In genomic region chr22:41836551-41836950, GRCh38 we compare ENCODE assay signal across 20 cellular contexts. TPM values are rescaled to one million over a fixed set of nuclear protein-coding genes. Genes with fewer than 3 reads are reported as not detected.
DNase-seq lines count a peak whose midpoint lies in the region; ATAC-seq and TF ChIP-seq lines count a peak whose summit lies in the region.
"Had no signal": no experiment of that assay in that cellular context is flagged by ENCODE, and none has a peak within 500 bp of the region (broad histone marks: within the 10 kb centered on the region; RNA-seq: fewer than 3 reads in every experiment).

No MANE protein-coding gene starts in this region.

- H3K4ac ChIP-seq in trophoblast cell (ENCODE audit: low read depth, low read length), result peak overlapping the region; percentile 46

- H3K23ac ChIP-seq in trophoblast cell (ENCODE audit: low read length), result no peak overlapping the region

- H3K4me1 Mint-ChIP-seq in activated CD4-positive, alpha-beta T cell treated with anti-CD3 and anti-CD28 coated beads, Interleukin-2, amount 10 ng/mL, durations not matched to agents 24 days and 14 days, result peaks cover 64% of the 10 kb centered on the region

- ATAC-seq in GM19328 (IDR thresholded peaks at IDR 0.05; ENCODE audit: unreplicated experiment) (no peak), HG02623 (IDR thresholded peaks at IDR 0.05; ENCODE audit: unreplicated experiment) (no peak)
- ATAC-seq: A549, left colon had no signal

- H3K4me3 Mint-ChIP-seq in activated CD4-positive, alpha-beta T cell treated with anti-CD3 and anti-CD28 coated beads, Interleukin-2, amount 10 ng/mL, durations not matched to agents 24 days and 14 days, result peak overlapping the region; percentile 17

- no peaks in the 10 kb centered on the region for H3K9me3 ChIP-seq in trophoblast cell (ENCODE audit: insufficient read depth, low read depth, low read length)
- H3K9me3 ChIP-seq: A549, esophagus muscularis mucosa, SJSA1, upper lobe of left lung had no signal

- H3K27me3 ChIP-seq in trophoblast cell (ENCODE audit: insufficient read depth, low read length), result no peaks in the 10 kb centered on the region
- H3K27me3 ChIP-seq: esophagus muscularis mucosa, SJSA1, upper lobe of left lung had no signal

- no peak overlapping the region for H3K4me2 ChIP-seq in trophoblast cell (ENCODE audit: low read length)
- H3K4me2 ChIP-seq: A549 had no signal

- H2BK5ac ChIP-seq in trophoblast cell (ENCODE audit: low read depth, low read length, poor library complexity), result peak overlapping the region; percentile 11

- peaks cover 2% of the 10 kb centered on the region for H3K27me3 Mint-ChIP-seq in activated CD4-positive, alpha-beta T cell treated with anti-CD3 and anti-CD28 coated beads, Interleukin-2, amount 10 ng/mL, durations not matched to agents 24 days and 14 days

- H3K9me3 Mint-ChIP-seq in activated CD4-positive, alpha-beta T cell treated with anti-CD3 and anti-CD28 coated beads, Interleukin-2, amount 10 ng/mL, durations not matched to agents 24 days and 14 days, result peaks cover 8% of the 10 kb centered on the region

- H3K4me1 ChIP-seq in trophoblast cell (ENCODE audit: control insufficient read depth in 1 of 2, insufficient read depth in 2 of 2, low read length in 2 of 2), result peaks cover 5 to 15% of the 10 kb centered on the region in 2 experiments

- H2BK120ac ChIP-seq in trophoblast cell (ENCODE audit: insufficient read depth, low read length, poor library complexity), result no peak overlapping the region

- no peak for TF ChIP-seq EP300 in Ishikawa (IDR thresholded peaks at IDR 0.05; ENCODE audit: borderline replicate concordance)

- no peak for TF ChIP-seq RAD21 in Ishikawa (IDR thresholded peaks at IDR 0.05; ENCODE audit: low read depth)

- peaks cover 31% of the 10 kb centered on the region for H3K79me2 ChIP-seq in trophoblast cell (ENCODE audit: control insufficient read depth, insufficient read depth, low read length, poor library complexity)

- no peak overlapping the region for H3K14ac ChIP-seq in trophoblast cell (ENCODE audit: low read length)

- no peak overlapping the region for H3K18ac ChIP-seq in trophoblast cell (ENCODE audit: low read length)

- peak overlapping the region; percentile 8 for H3K9ac ChIP-seq in trophoblast cell (ENCODE audit: low read length)
- H3K9ac ChIP-seq: GM23248 had no signal

- no peak overlapping the region for H2BK12ac ChIP-seq in trophoblast cell (ENCODE audit: low read length)

- no peak overlapping the region for H2AK5ac ChIP-seq in trophoblast cell (ENCODE audit: low read length)

- peak overlapping the region; percentile 46 for H3K27ac Mint-ChIP-seq in activated CD4-positive, alpha-beta T cell treated with anti-CD3 and anti-CD28 coated beads, Interleukin-2, amount 10 ng/mL, durations not matched to agents 24 days and 14 days

- no peak for DNase-seq in activated CD4-positive, alpha-beta T cell treated with anti-CD3 and anti-CD28 coated beads, Interleukin-2, amount 10 ng/mL, durations not matched to agents 24 days and 14 days
- no peak for DNase-seq in activated CD4-positive, alpha-beta T cell treated with anti-CD3 and anti-CD28 coated beads for 1 hour
- no peak for DNase-seq in epithelial cell of prostate (ENCODE audit: low read depth, low spot score)
- no peak for DNase-seq in trophoblast cell
- no peak for DNase-seq in NCI-H146 treated with DMSO at 0.1 percent for 48 hours (lab: John Stamatoyannopoulos, UW; ENCODE audit: unreplicated experiment)
- DNase-seq: amygdala; cortex of kidney; GM23248; hippocampal formation; left colon; NCI-H1105 treated with DMSO at 0.1 percent for 48 hours; NCI-H2227 treated with DMSO at 0.1 percent for 48 hours; stimulated activated CD4-positive, alpha-beta T cell treated with anti-CD3 and anti-CD28 coated beads, Interleukin-1b, Interleukin-23, amount 100 ng/mL, for 48 hours; upper lobe of left lung had no signal

- H3K36me3 ChIP-seq in trophoblast cell (ENCODE audit: control insufficient read depth in 1 of 2, insufficient read depth in 2 of 2, low read length in 2 of 2), result peaks cover 9 to 22% of the 10 kb centered on the region in 2 experiments

- H4K91ac ChIP-seq in trophoblast cell (ENCODE audit: low read depth, low read length), result no peak overlapping the region

- H2AFZ ChIP-seq in trophoblast cell (ENCODE audit: insufficient read depth, low read length, poor library complexity), result no peak overlapping the region
- H2AFZ ChIP-seq: GM23248 had no signal

- H3K27ac ChIP-seq in epithelial cell of prostate, result peak overlapping the region; percentile 92
- H3K27ac ChIP-seq in trophoblast cell (ENCODE audit: low read depth, low read length), result no peak overlapping the region
- H3K27ac ChIP-seq: A549, esophagus muscularis mucosa, GM23248, SJSA1 had no signal

- peaks cover 74% of the 10 kb centered on the region for H3K36me3 Mint-ChIP-seq in activated CD4-positive, alpha-beta T cell treated with anti-CD3 and anti-CD28 coated beads, Interleukin-2, amount 10 ng/mL, durations not matched to agents 24 days and 14 days (ENCODE audit: low read depth)

- no CpG with 5 or more reads among the region's 2 CpGs for WGBS in trophoblast cell (ENCODE audit: extremely low coverage, insufficient coverage, insufficient read length)

- no peak overlapping the region for H4K12ac ChIP-seq in trophoblast cell (ENCODE audit: low read depth, low read length)

- H4K8ac ChIP-seq in trophoblast cell (ENCODE audit: low read depth, low read length), result no peak overlapping the region

- H3K79me1 ChIP-seq in trophoblast cell (ENCODE audit: low read length), result peaks cover 17% of the 10 kb centered on the region

- intact Hi-C loops in activated CD4-positive, alpha-beta T cell treated with anti-CD3 and anti-CD28 coated beads, Interleukin-2, amount 10 ng/mL, durations not matched to agents 24 days and 14 days (cut with micrococcal nuclease), result loop anchor here (10.0 kb wide), 1 partner anchor 238 kb away; the partner anchor contains the start of genes NAGA, PHETA2 and SMDT1

- H3K4me3 ChIP-seq in trophoblast cell (ENCODE audit: low read depth, low read length), result no peak overlapping the region
- H3K4me3 ChIP-seq: A549, esophagus muscularis mucosa, GM23248, SJSA1, upper lobe of left lung had no signal

TF ChIP-seq in Ishikawa, 13 proteins besides CTCF, POLR2A, EP300 and RAD21:
- TF ChIP-seq TAF1 (IDR thresholded peaks at IDR 0.05; ENCODE audit: low read depth) (no peak), TEAD4 (IDR thresholded peaks at IDR 0.05) (0 out of 2 replicates have a peak, but pooled peaks have one; percentile 26)
TF ChIP-seq in Ishikawa: peak in this region for 1.

RNA-seq across cellular contexts. Expression of gene SREBF2, which starts 3.6 kb away (rescaled TPM):
- 209 and 218 TPM in 2 replicates for total RNA-seq in activated CD4-positive, alpha-beta T cell treated with anti-CD3 and anti-CD28 coated beads, Interleukin-2, amount 10 ng/mL, durations not matched to agents 24 days and 14 days
- polyA plus RNA-seq in trophoblast cell (2013), result 97.8 and 99.1 TPM in 2 replicates

RNA-seq across cellular contexts. Expression of gene CCDC134, which starts 36.1 kb away (rescaled TPM):
- total RNA-seq in activated CD4-positive, alpha-beta T cell treated with anti-CD3 and anti-CD28 coated beads, Interleukin-2, amount 10 ng/mL, durations not matched to agents 24 days and 14 days, result 19.7 TPM in 2 replicates
- 5.6 and 5.9 TPM in 2 replicates for polyA plus RNA-seq in trophoblast cell (2013)
